In the genomic region with DNA sequence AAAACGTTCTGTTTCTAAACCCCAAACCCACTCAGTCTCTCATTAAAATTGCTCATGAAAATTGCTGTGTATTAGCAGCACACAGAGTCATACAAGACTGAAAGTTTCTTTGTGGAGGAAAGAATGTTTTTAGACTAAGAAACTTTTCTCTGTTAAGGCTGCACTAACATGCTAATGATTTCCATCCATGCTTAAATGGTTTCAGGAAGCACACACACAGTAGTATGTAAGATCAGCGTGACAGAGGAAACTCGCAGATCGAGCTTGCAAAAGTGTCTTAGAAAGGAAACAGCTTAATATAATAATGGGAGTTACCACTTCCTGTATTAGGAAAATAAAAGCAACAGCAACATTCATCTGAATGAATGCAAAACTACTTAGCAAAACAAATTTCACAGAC, we compare ENCODE assay signal across 11 cellular contexts.
DNase-seq lines count a peak whose midpoint lies in the region; ATAC-seq and TF ChIP-seq lines count a peak whose summit lies in the region.
"Had no signal": no experiment of that assay in that cellular context is flagged by ENCODE, and none has a peak within 500 bp of the region (broad histone marks: within the 10 kb centered on the region; RNA-seq: fewer than 3 reads in every experiment).

No MANE protein-coding gene starts in this region.

- no peaks in the 10 kb centered on the region for H4K20me1 ChIP-seq in OCI-LY1 (ENCODE audit: insufficient read depth, low read length)

- no peaks in the 10 kb centered on the region for H3K36me3 Mint-ChIP-seq in naive thymus-derived CD8-positive, alpha-beta T cell
- no peaks in the 10 kb centered on the region for H3K36me3 Mint-ChIP-seq in Calu3 (ENCODE audit: insufficient read depth, unreplicated experiment)

- peak overlapping the region; percentile 27 for H3K4me3 ChIP-seq in OCI-LY1 (ENCODE audit: low read depth, low read length, poor library complexity, severe bottlenecking)
- H3K4me3 ChIP-seq: dorsolateral prefrontal cortex, upper lobe of left lung had no signal

- ATAC-seq in GM21825 (IDR thresholded peaks at IDR 0.05; ENCODE audit: unreplicated experiment) (peak; percentile 66), HG03565 (IDR thresholded peaks at IDR 0.05; ENCODE audit: unreplicated experiment) (no peak)
- peak in 1 of 2 donors; percentile 59 for ATAC-seq in naive thymus-derived CD8-positive, alpha-beta T cell
- ATAC-seq: left colon had no signal

- peak overlapping the region; percentile 50 for H3K9ac ChIP-seq in OCI-LY1 (ENCODE audit: low read length)

- peak overlapping the region; percentile 61 for H3K4me2 ChIP-seq in OCI-LY1 (ENCODE audit: low read length)

- peak overlapping the region; percentile 45 for H3K27ac ChIP-seq in OCI-LY1 (ENCODE audit: low read depth, low read length, poor library complexity, severe bottlenecking)
- H3K27ac ChIP-seq: dorsolateral prefrontal cortex, upper lobe of left lung had no signal

- DNase-seq in NOMO-1 (lab: John Stamatoyannopoulos, UW; ENCODE audit: unreplicated experiment in 2 of 2), result peak; percentile 17 to 68
- DNase-seq in NOMO-1 treated with dmso at 0.1 percent for 144 hours (lab: John Stamatoyannopoulos, UW; ENCODE audit: unreplicated experiment), result no peak
- DNase-seq in naive thymus-derived CD8-positive, alpha-beta T cell, result no peak
- DNase-seq in Calu3, result no peak
- no peak for DNase-seq in ecto neural progenitor cell (ENCODE audit: low spot score)
- DNase-seq: dorsolateral prefrontal cortex, left colon had no signal

- H2AFZ ChIP-seq in OCI-LY1 (ENCODE audit: low read length), result peak overlapping the region; percentile 100

- intact Hi-C loops in Calu3 (cut with micrococcal nuclease; ENCODE audit: unreplicated experiment), result no loop called here

- H3K4me3 Mint-ChIP-seq in naive thymus-derived CD8-positive, alpha-beta T cell, result peak overlapping the region in 3 of 10 donors; percentile 15 to 36 (median 33)
- H3K4me3 Mint-ChIP-seq in Calu3 (ENCODE audit: low read depth, unreplicated experiment), result no peak overlapping the region

- H3F3A ChIP-seq in OCI-LY1 (ENCODE audit: insufficient read depth, low read length), result no peaks in the 10 kb centered on the region

- H3K27me3 ChIP-seq in OCI-LY1 (ENCODE audit: insufficient read depth, low read length), result no peaks in the 10 kb centered on the region
- H3K27me3 ChIP-seq: dorsolateral prefrontal cortex, upper lobe of left lung had no signal

- H3K36me3 ChIP-seq in OCI-LY1 (ENCODE audit: insufficient read depth, low read length), result no peaks in the 10 kb centered on the region
- H3K36me3 ChIP-seq: upper lobe of left lung had no signal

- CTCF ChIA-PET in Calu3 (lab: Charles Lee), result no interaction called here

- no peaks in the 10 kb centered on the region for H3K9me2 ChIP-seq in OCI-LY1 (ENCODE audit: low read depth, low read length)

- no peaks in the 10 kb centered on the region for H3K79me2 ChIP-seq in OCI-LY1 (ENCODE audit: insufficient read depth, low read length)

- H3K9me3 Mint-ChIP-seq in naive thymus-derived CD8-positive, alpha-beta T cell, result peaks cover 0 to 18% (median 0%) of the 10 kb centered on the region in 9 donors
- peaks cover 3% of the 10 kb centered on the region for H3K9me3 Mint-ChIP-seq in Calu3 (ENCODE audit: low read depth, unreplicated experiment)

- no peaks in the 10 kb centered on the region for H3K27me3 Mint-ChIP-seq in naive thymus-derived CD8-positive, alpha-beta T cell
- H3K27me3 Mint-ChIP-seq in Calu3 (ENCODE audit: unreplicated experiment), result no peaks in the 10 kb centered on the region

- POLR2A ChIA-PET in naive thymus-derived CD8-positive, alpha-beta T cell (lab: Charles Lee), result interaction anchor here (0.6 kb wide), 1 partner anchor 15 kb away, joined by 3 read pairs; no protein-coding TSS in a partner anchor

- no peaks in the 10 kb centered on the region for H3K9me3 ChIP-seq in OCI-LY1 (ENCODE audit: low read length)
- H3K9me3 ChIP-seq: upper lobe of left lung had no signal

- peaks cover 13 to 42% (median 39%) of the 10 kb centered on the region in 4 donors for H3K4me1 Mint-ChIP-seq in naive thymus-derived CD8-positive, alpha-beta T cell
- no peaks in the 10 kb centered on the region for H3K4me1 Mint-ChIP-seq in Calu3 (ENCODE audit: low read depth, unreplicated experiment)

- peak overlapping the region in 6 of 10 donors; percentile 32 to 70 (median 50) for H3K27ac Mint-ChIP-seq in naive thymus-derived CD8-positive, alpha-beta T cell
- H3K27ac Mint-ChIP-seq in Calu3 (ENCODE audit: unreplicated experiment), result no peak overlapping the region

- H3K4me1 ChIP-seq in OCI-LY1 (ENCODE audit: insufficient read depth, low read length, severe bottlenecking), result peaks cover 18% of the 10 kb centered on the region

- TF ChIP-seq CTCF in OCI-LY1 (IDR thresholded peaks at IDR 0.05; ENCODE audit: low read length) (no peak), Calu3 (IDR thresholded peaks at IDR 0.05; ENCODE audit: unreplicated experiment) (no peak)

- BruUV-seq in Calu3 (replicated peaks; lab: Mats Ljungman, UMichigan), result no TSS peak

Comparison
In these comparisons a context has a peak if more than half of its experiments do, and no peak if none do; other contexts are left out.
1. DNase-seq: peak in NOMO-1 (2 of 2); none in NOMO-1 treated with dmso at 0.1 percent for 144 hours (single experiment), naive thymus-derived CD8-positive, alpha-beta T cell (0 of 10), Calu3 (single experiment) and ecto neural progenitor cell (single experiment).